In the genomic region with DNA sequence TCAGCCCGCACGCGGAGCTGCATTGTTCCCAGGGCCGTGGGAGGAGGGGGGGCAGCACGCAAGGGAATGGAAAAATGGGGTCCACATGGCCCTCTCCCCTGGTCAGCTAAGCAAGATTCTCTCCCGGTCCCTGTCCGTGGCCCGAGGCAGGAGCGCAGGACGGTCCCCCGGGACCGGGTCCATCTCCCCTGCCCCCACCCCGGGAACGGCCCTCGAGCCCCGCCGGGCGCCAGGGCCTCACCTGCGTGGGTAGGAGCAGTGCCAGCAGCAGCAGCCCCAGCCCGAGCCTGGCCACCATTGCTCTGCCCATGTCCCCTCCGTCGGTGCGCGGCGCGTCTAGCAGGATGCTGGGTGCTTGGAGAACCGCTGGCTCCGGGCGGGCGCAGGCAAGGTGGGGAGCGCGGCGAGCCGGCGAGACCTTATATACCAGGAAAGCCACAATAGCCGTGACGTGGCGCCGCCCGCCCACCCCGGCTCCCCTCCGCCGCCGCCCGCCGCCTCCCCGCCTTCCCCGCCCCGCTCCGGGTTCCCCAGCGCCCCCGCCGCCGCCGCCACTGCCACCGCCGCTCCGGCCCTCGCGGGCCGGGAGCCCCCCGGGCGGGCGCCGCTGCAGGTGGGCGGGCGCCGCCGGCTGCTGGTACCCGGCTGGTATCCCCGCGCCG, we compare ENCODE assay signal across 8 cellular contexts. TPM values are rescaled to one million over a fixed set of nuclear protein-coding genes. Genes with fewer than 3 reads are reported as not detected.
A peak's percentile ranks its signal among the peaks of the same experiment; 100 is the strongest.
DNase-seq lines count a peak whose midpoint lies in the region; ATAC-seq, FAIRE-seq and TF ChIP-seq lines count a peak whose summit lies in the region.
"Had no signal": no experiment of that assay in that cellular context is flagged by ENCODE, and none has a peak within 500 bp of the region (broad histone marks: within the 10 kb centered on the region; RNA-seq: fewer than 3 reads in every experiment).

Gene CD24 (minus strand): TSS at position 393 of the 662 bp plus-strand sequence. CDS start 83 bp downstream, at position 310.

- FAIRE-seq in small intestine (lab: Jason Lieb, UNC): no peak
- FAIRE-seq: colon had no signal

- WGBS in small intestine, 3 donors: 1% methylated on average over 17 to 73 of the region's 73 CpGs

- in situ Hi-C loops in GM13977 (cut with MboI; ENCODE audit: low pct_unique_long_range_greater_than_20kb, low sequenced_read_pairs, unreplicated experiment): no loop called here

- DNase-seq in GM13977 (ENCODE audit: low spot score) (peak; percentile 61), NCI-H345 (lab: John Stamatoyannopoulos, UW) (peak; percentile 83), small intestine (peak; percentile 39)
- peak in 1 of 2 donors; percentile 19 for DNase-seq in activated naive CD4-positive, alpha-beta T cell treated with anti-CD3 and anti-CD28 coated beads, Interleukin-2, amount 50 U/mL, for 72 hours (ENCODE audit: low spot score in 2 of 2)

- H3K27ac ChIP-seq in small intestine (ENCODE audit: low read depth in 1 of 2, low read length in 1 of 2): peak within 1 kb of the TSS; percentile 32 to 83

- TF ChIP-seq CTCF in GM13977 (IDR thresholded peaks at IDR 0.05; ENCODE audit: extremely low read depth, insufficient read depth, missing control alignments): no peak

- H3K4me1 ChIP-seq in iPS-15b (ENCODE audit: control insufficient read depth, insufficient read depth, low read length) (peaks cover 5% of the 10 kb centered on the region), small intestine (ENCODE audit: control insufficient read depth in 2 of 2, insufficient read depth in 1 of 2, low read depth in 1 of 2, low read length in 1 of 2) (no peaks in the 10 kb centered on the region)

- peaks cover 23% of the 10 kb centered on the region for H3K36me3 ChIP-seq in iPS-15b (ENCODE audit: control insufficient read depth, insufficient read depth, low read length)
- no peaks in the 10 kb centered on the region for H3K36me3 ChIP-seq in small intestine (ENCODE audit: control insufficient read depth in 2 of 2, insufficient read depth in 2 of 2, low read length in 2 of 2)

- peak; percentile 35 for ATAC-seq in HG02678 (IDR thresholded peaks at IDR 0.05; ENCODE audit: unreplicated experiment)
- peak; percentile 13 to 31 for ATAC-seq in activated naive CD4-positive, alpha-beta T cell treated with anti-CD3 and anti-CD28 coated beads, Interleukin-2, amount 50 U/mL, for 72 hours
- ATAC-seq in HG03135 (IDR thresholded peaks at IDR 0.05; ENCODE audit: unreplicated experiment): no peak

- H3K9me3 Mint-ChIP-seq in activated naive CD4-positive, alpha-beta T cell treated with anti-CD3 and anti-CD28 coated beads, Interleukin-2, amount 50 U/mL, for 72 hours: no peaks in the 10 kb centered on the region

- H3K27me3 ChIP-seq in iPS-15b (ENCODE audit: control insufficient read depth, insufficient read depth, low read length) (no peaks in the 10 kb centered on the region), small intestine (ENCODE audit: control insufficient read depth in 2 of 2, insufficient read depth in 2 of 2, low read length in 2 of 2) (peaks cover 5 to 12% of the 10 kb centered on the region in 2 donors)

- peak within 1 kb of the TSS; percentile 100 for H3K9ac ChIP-seq in iPS-15b (ENCODE audit: low read depth, low read length)

- H3K36me3 Mint-ChIP-seq in activated naive CD4-positive, alpha-beta T cell treated with anti-CD3 and anti-CD28 coated beads, Interleukin-2, amount 50 U/mL, for 72 hours: no peaks in the 10 kb centered on the region

- H3K27ac Mint-ChIP-seq in activated naive CD4-positive, alpha-beta T cell treated with anti-CD3 and anti-CD28 coated beads, Interleukin-2, amount 50 U/mL, for 72 hours: no peak within 1 kb of the TSS

- H3K4me3 ChIP-seq in iPS-15b (ENCODE audit: low read depth, low read length) (peak within 1 kb of the TSS; percentile 73), small intestine (ENCODE audit: low read depth in 1 of 2, low read length in 2 of 2) (peak within 1 kb of the TSS; percentile 70 to 80)

- H3K9me3 ChIP-seq in iPS-15b (ENCODE audit: control insufficient read depth, insufficient read depth, low read length): no peaks in the 10 kb centered on the region
- H3K9me3 ChIP-seq in small intestine (ENCODE audit: control insufficient read depth, low read depth): no peaks in the 10 kb centered on the region

RNA-seq across cellular contexts. Expression of gene CD24, which starts in this region (rescaled TPM):
- 1 to 10 TPM in 1 of 2 donors, under 1 TPM in 1; 0.89 to 1.9 TPM for total RNA-seq in activated naive CD4-positive, alpha-beta T cell treated with anti-CD3 and anti-CD28 coated beads, Interleukin-2, amount 50 U/mL, for 72 hours
- 100 to 1,000 TPM in 1 of 3 donors, 10 to 100 TPM in 2; 41.1 to 436 (median 93.5) TPM for polyA plus RNA-seq in small intestine
